Comparison of ENCODE assay signal across 18 cellular contexts in genomic region chr9:133221177-133221809, GRCh38. TPM values are rescaled to one million over a fixed set of nuclear protein-coding genes. Genes with fewer than 3 reads are reported as not detected.
A peak's percentile ranks its signal among the peaks of the same experiment; 100 is the strongest.
DNase-seq lines count a peak whose midpoint lies in the region; ATAC-seq, FAIRE-seq and TF ChIP-seq lines count a peak whose summit lies in the region.
"Had no signal": no experiment of that assay in that cellular context is flagged by ENCODE, and none has a peak within 500 bp of the region (broad histone marks: within the 10 kb centered on the region; RNA-seq: fewer than 3 reads in every experiment).

No MANE protein-coding gene starts in this region.

- H3K9me3 Mint-ChIP-seq in nephron progenitor cell: peaks cover 24% of the 10 kb centered on the region
- H3K9me3 Mint-ChIP-seq: GM23338 had no signal

- H4K20me1 ChIP-seq in GM12878 (ENCODE audit: control insufficient read depth, insufficient read depth): no peaks in the 10 kb centered on the region
- H4K20me1 ChIP-seq: BLaER1 treated with 17β-estradiol and CSF1 and Interleukin-3, amounts not matched to agents 10 nM and 100 nM had no signal

- no peaks in the 10 kb centered on the region for H3K79me2 ChIP-seq in GM12878 (ENCODE audit: control insufficient read depth, insufficient read depth, low read length)

- SMC1A ChIA-PET in GM12878 (lab: Charles Lee; ENCODE audit: uncharacterized antibody, unreplicated experiment): no interaction called here

- peaks cover 20% of the 10 kb centered on the region for H3K4me1 Mint-ChIP-seq in nephron progenitor cell
- H3K4me1 Mint-ChIP-seq: CD4-positive, CD25-positive, alpha-beta regulatory T cell had no signal

- intact Hi-C loops in cardiac septum (cut with DNase I): no loop called here
- intact Hi-C loops in right cardiac atrium (cut with DNase I): no loop called here
- intact Hi-C loops in GM12878 (cut with micrococcal nuclease; ENCODE audit: unreplicated experiment): no loop called here
- intact Hi-C loops in sigmoid colon (cut with DNase I): no loop called here

- H3K36me3 ChIP-seq in GM12878 (ENCODE audit: control insufficient read depth in 2 of 2, insufficient read depth in 2 of 2, low read length in 1 of 2) (no peaks in the 10 kb centered on the region), sigmoid colon (no peaks in the 10 kb centered on the region)
- H3K36me3 ChIP-seq: BLaER1 treated with 17β-estradiol and CSF1 and Interleukin-3, amounts not matched to agents 10 nM and 100 nM had no signal

- no peaks in the 10 kb centered on the region for H3K36me3 Mint-ChIP-seq in nephron progenitor cell (ENCODE audit: low read depth)
- H3K36me3 Mint-ChIP-seq: CD4-positive, CD25-positive, alpha-beta regulatory T cell; IgD-negative memory B cell had no signal

- no peak overlapping the region for H3K9ac ChIP-seq in GM12878 (ENCODE audit: control insufficient read depth, insufficient read depth, low read length)
- H3K9ac ChIP-seq: BLaER1 treated with 17β-estradiol and CSF1 and Interleukin-3, amounts not matched to agents 10 nM and 100 nM had no signal

- H3K4me1 ChIP-seq in right cardiac atrium (ENCODE audit: control insufficient read depth, insufficient read depth, low read length) (no peaks in the 10 kb centered on the region), GM12878 (ENCODE audit: control insufficient read depth, insufficient read depth, low read length) (no peaks in the 10 kb centered on the region), sigmoid colon (no peaks in the 10 kb centered on the region)

- H2AFZ ChIP-seq in GM12878 (ENCODE audit: control insufficient read depth, low read depth, low read length): no peak overlapping the region
- H2AFZ ChIP-seq: GM23338 had no signal

- no peak overlapping the region for H3K27ac Mint-ChIP-seq in nephron progenitor cell
- H3K27ac Mint-ChIP-seq: CD4-positive, CD25-positive, alpha-beta regulatory T cell; GM23338; H9; IgD-negative memory B cell had no signal

- peak; percentile 33 for DNase-seq in cardiac septum (ENCODE audit: low spot score)
- DNase-seq in right cardiac atrium: no peak
- no peak for DNase-seq in GM12878 (ENCODE audit: low read depth, low spot score)
- DNase-seq in sigmoid colon: peak; percentile 27
- peak; percentile 15 for DNase-seq in ureter (ENCODE audit: low spot score)
- DNase-seq in nephron progenitor cell: no peak
- no peak for DNase-seq in cerebellar cortex (ENCODE audit: low spot score)
- DNase-seq: ACHN; CD4-positive, CD25-positive, alpha-beta regulatory T cell; DMS 273 treated with DMSO at 0.1 percent for 48 hours; H9 had no signal

- RAD21 ChIA-PET in GM12878 (lab: Charles Lee; ENCODE audit: unreplicated experiment): no interaction called here

- H3K27me3 ChIP-seq in right cardiac atrium (ENCODE audit: control insufficient read depth, insufficient read depth) (no peaks in the 10 kb centered on the region), GM12878 (replicated peaks in 1 of 2; ENCODE audit: control insufficient read depth in 2 of 2, insufficient read depth in 2 of 2, low read length in 1 of 2) (no peaks in the 10 kb centered on the region; a peak in 1 of 4 replicates), sigmoid colon (peaks cover 0 to 24% (median 0%) of the 10 kb centered on the region in 3 donors)

- FAIRE-seq in GM12878 (lab: Jason Lieb, UNC): peak; percentile 93

- no peak for TF ChIP-seq EP300 in GM12878 (IDR thresholded peaks at IDR 0.05; ENCODE audit: borderline replicate concordance in 1 of 2, control insufficient read depth in 1 of 2, low read depth in 2 of 2, low read length in 2 of 2)
- no peak for TF ChIP-seq EP300 in sigmoid colon (IDR thresholded peaks at IDR 0.05)

- TF ChIP-seq CTCF in GM12878 (IDR thresholded peaks at IDR 0.05 in 2 of 3, conservative IDR thresholded peaks at IDR 0.05 in 1 of 3; ENCODE audit: control insufficient read depth in 2 of 3, extremely low read depth in 1 of 3, insufficient read depth in 1 of 3, low read depth in 3 of 3, low read length in 3 of 3) (no peak), sigmoid colon (IDR thresholded peaks at IDR 0.05) (no peak), nephron progenitor cell (IDR thresholded peaks at IDR 0.05) (no peak)

- CTCF ChIA-PET in GM12878 (lab: Yijun Ruan, JAX): no interaction called here

- ATAC-seq in right cardiac atrium (no peak), GM12878 (no peak), SK-N-SH treated with all-trans-retinoic acid at 6 μM for 48 hours (no peak)
- ATAC-seq: GM23338 had no signal

- H3K4me3 ChIP-seq in right cardiac atrium (ENCODE audit: low read length) (no peak overlapping the region), GM12878 (no peak overlapping the region), sigmoid colon (no peak overlapping the region)
- H3K4me3 ChIP-seq: BLaER1 treated with 17β-estradiol and CSF1 and Interleukin-3, amounts not matched to agents 10 nM and 100 nM; GM23338 had no signal

- H3K4me3 Mint-ChIP-seq in nephron progenitor cell: no peak overlapping the region
- H3K4me3 Mint-ChIP-seq: CD4-positive, CD25-positive, alpha-beta regulatory T cell; GM23338; H9 had no signal

- H3K27ac ChIP-seq in right cardiac atrium (ENCODE audit: low read length) (no peak overlapping the region), GM12878 (ENCODE audit: control insufficient read depth, insufficient read depth) (no peak overlapping the region), sigmoid colon (no peak overlapping the region)
- H3K27ac ChIP-seq: BLaER1 treated with 17β-estradiol and CSF1 and Interleukin-3, amounts not matched to agents 10 nM and 100 nM had no signal

- H3K4me2 ChIP-seq in GM12878 (ENCODE audit: control insufficient read depth, insufficient read depth): no peak overlapping the region
- H3K4me2 ChIP-seq: GM23338 had no signal

- peaks cover 60% of the 10 kb centered on the region for H3K27me3 Mint-ChIP-seq in nephron progenitor cell (ENCODE audit: low read depth, poor library complexity)

- TF ChIP-seq POLR2A in GM12878 (IDR thresholded peaks at IDR 0.05; ENCODE audit: low read depth, low read length) (no peak), sigmoid colon (IDR thresholded peaks at IDR 0.05) (no peak)

- BruUV-seq in GM12878 (replicated peaks; lab: Mats Ljungman, UMichigan): no TSS peak

- no peak for TF ChIP-seq RAD21 in GM12878 (IDR thresholded peaks at IDR 0.05; ENCODE audit: insufficient read depth, low read depth, low read length)

- in situ Hi-C loops in GM12878 (cut with MboI): no loop called here

- WGBS in right cardiac atrium: 76% methylated on average over 12 of the region's 12 CpGs
- 36% methylated on average over 12 of the region's 12 CpGs for WGBS in GM12878 (ENCODE audit: insufficient coverage, insufficient replicate concordance, low lambda C conversion rate, missing lambda C conversion rate)
- WGBS in sigmoid colon, 2 donors: 79 to 80% methylated on average over 12 of the region's 12 CpGs

- H3K9me3 ChIP-seq in right cardiac atrium (ENCODE audit: control insufficient read depth, low read length) (no peaks in the 10 kb centered on the region), GM12878 (replicated peaks; ENCODE audit: control insufficient read depth, insufficient read depth, low read length) (no peaks in the 10 kb centered on the region), sigmoid colon (no peaks in the 10 kb centered on the region)
- H3K9me3 ChIP-seq: BLaER1 treated with 17β-estradiol and CSF1 and Interleukin-3, amounts not matched to agents 10 nM and 100 nM had no signal

- POLR2A ChIA-PET in GM12878 (lab: Charles Lee): no interaction called here

RNA-seq across cellular contexts. Expression of gene OBP2B, which starts 12.2 kb away (rescaled TPM):
- total RNA-seq in cardiac septum: not detected
- total RNA-seq in right cardiac atrium: not detected
- polyA plus RNA-seq in right cardiac atrium: not detected
- total RNA-seq in GM12878 (2013; cell fraction: nucleolus; rRNA removed): not detected in 2 replicates
- not detected in 2 replicates for total RNA-seq in GM12878 (2014; rRNA removed)
- not detected in 2 replicates for total RNA-seq in GM12878 (2014; rRNA removed; fragmentation: Illumina TruSeq; extraction: Trizol)
- total RNA-seq in GM12878 (2021): not detected in 2 replicates
- polyA plus RNA-seq in GM12878 (2011; ENCODE audit: low read depth): not detected
- polyA plus RNA-seq in GM12878 (2011; rRNA removed): not detected in 2 replicates
- polyA plus RNA-seq in GM12878 (2011; cell fraction: cytosol; rRNA removed): not detected in 2 replicates
- polyA plus RNA-seq in GM12878 (2011; cell fraction: nucleus; rRNA removed): not detected in 2 replicates
- polyA plus RNA-seq in GM12878 (2012): not detected in 2 replicates
- not detected in 2 replicates for polyA plus RNA-seq in GM12878 (2014; fragmentation: Illumina TruSeq; extraction: Trizol)
- not detected for polyA plus RNA-seq in GM12878 (2014; fragmentation: Nextera tagmentation; extraction: Ambion mirVana)
- polyA plus RNA-seq in GM12878 (2014; rRNA removed): not detected in 2 replicates
- polyA plus RNA-seq in GM12878 (2016; fragmentation: Nextera tagmentation; extraction: Ambion mirVana): not detected
- not detected in 2 replicates for polyA minus RNA-seq in GM12878 (2011; rRNA and poly(A)+ RNA removed)
- not detected in 2 replicates for polyA minus RNA-seq in GM12878 (2011; cell fraction: cytosol; rRNA and poly(A)+ RNA removed)
- polyA minus RNA-seq in GM12878 (2011; cell fraction: nucleus; rRNA and poly(A)+ RNA removed): not detected in 2 replicates
- not detected for total RNA-seq in sigmoid colon
- not detected for polyA plus RNA-seq in sigmoid colon
- not detected for total RNA-seq in ureter
- total RNA-seq: A172; CD4-positive, CD25-positive, alpha-beta regulatory T cell; G401; GM23338; H9; HT1080 had no signal
- polyA plus RNA-seq: CD4-positive, CD25-positive, alpha-beta regulatory T cell; GM23338; IgD-negative memory B cell had no signal

RNA-seq across cellular contexts. Expression of gene ABO, which starts 53.7 kb away (rescaled TPM):
- total RNA-seq in cardiac septum (2.0 TPM), right cardiac atrium (1 to 10 TPM in 3 of 4 donors, under 1 TPM in 1; 0.66 to 2.0 (median 1.6) TPM), GM12878 (2014; rRNA removed) (not detected in 2 replicates), GM12878 (2014; rRNA removed; fragmentation: Illumina TruSeq; extraction: Trizol) (not detected in 2 replicates), GM12878 (2021) (not detected in 2 replicates), sigmoid colon (1 to 10 TPM in 2 of 4 donors, under 1 TPM in 2; 0.36 to 1.5 (median 1.0) TPM), ureter (25.4 TPM)
- polyA plus RNA-seq in right cardiac atrium (1.0 TPM), GM12878 (2011; rRNA removed) (not detected in 2 replicates), GM12878 (2014; fragmentation: Illumina TruSeq; extraction: Trizol) (not detected in 2 replicates), GM12878 (2014; fragmentation: Nextera tagmentation; extraction: Ambion mirVana) (not detected), GM12878 (2014; rRNA removed) (not detected in 2 replicates), GM12878 (2016; fragmentation: Nextera tagmentation; extraction: Ambion mirVana) (under 1 TPM in 1 of 2 experiments, not detected in 1; 0.10 TPM), sigmoid colon (10 to 100 TPM; 15.0 to 27.3 (median 24.5) TPM)
- not detected in 2 replicates for total RNA-seq in GM12878 (2013; cell fraction: nucleolus; rRNA removed)
- not detected for polyA plus RNA-seq in GM12878 (2011; ENCODE audit: low read depth)
- not detected in 2 replicates for polyA plus RNA-seq in GM12878 (2011; cell fraction: cytosol; rRNA removed)
- polyA plus RNA-seq in GM12878 (2011; cell fraction: nucleus; rRNA removed): not detected in 2 replicates
- 0.07 TPM in 1 of 2 replicates, not detected in the other for polyA plus RNA-seq in GM12878 (2012)
- not detected in 2 replicates for polyA minus RNA-seq in GM12878 (2011; rRNA and poly(A)+ RNA removed)
- polyA minus RNA-seq in GM12878 (2011; cell fraction: cytosol; rRNA and poly(A)+ RNA removed): not detected in 2 replicates
- not detected in 2 replicates for polyA minus RNA-seq in GM12878 (2011; cell fraction: nucleus; rRNA and poly(A)+ RNA removed)
- total RNA-seq: A172, G401, HT1080 had no signal
- polyA plus RNA-seq: CD4-positive, CD25-positive, alpha-beta regulatory T cell; IgD-negative memory B cell had no signal

RNA-seq across cellular contexts. Expression of gene GBGT1, which starts 57.6 kb away (rescaled TPM):
- total RNA-seq in cardiac septum (4.6 TPM), right cardiac atrium (10 to 100 TPM in 3 of 4 donors, 1 to 10 TPM in 1; 9.6 to 12.8 (median 11.3) TPM), GM12878 (2014; rRNA removed) (0.68 and 1.5 TPM in 2 replicates), GM12878 (2014; rRNA removed; fragmentation: Illumina TruSeq; extraction: Trizol) (0.45 and 0.74 TPM in 2 replicates), GM12878 (2021) (1.3 and 1.4 TPM in 2 replicates), sigmoid colon (10 to 100 TPM in 3 of 4 donors, 1 to 10 TPM in 1; 8.9 to 31.1 (median 19.2) TPM), ureter (17.2 TPM)
- polyA plus RNA-seq in right cardiac atrium (7.4 TPM), GM12878 (2011; rRNA removed) (0.59 and 1.8 TPM in 2 replicates), GM12878 (2014; fragmentation: Illumina TruSeq; extraction: Trizol) (0.33 and 0.53 TPM in 2 replicates), GM12878 (2014; fragmentation: Nextera tagmentation; extraction: Ambion mirVana) (under 1 TPM; 0.08 to 0.11 TPM), GM12878 (2014; rRNA removed) (1.4 and 1.9 TPM in 2 replicates), GM12878 (2016; fragmentation: Nextera tagmentation; extraction: Ambion mirVana) (under 1 TPM; 0.12 to 0.28 TPM), sigmoid colon (1 to 10 TPM; 4.2 to 9.9 (median 5.4) TPM)
- total RNA-seq in GM12878 (2013; cell fraction: nucleolus; rRNA removed): 19.1 and 27.5 TPM in 2 replicates
- polyA plus RNA-seq in GM12878 (2011; ENCODE audit: low read depth): 0.30 TPM
- 1.8 and 2.2 TPM in 2 replicates for polyA plus RNA-seq in GM12878 (2011; cell fraction: cytosol; rRNA removed)
- 5.1 and 5.4 TPM in 2 replicates for polyA plus RNA-seq in GM12878 (2011; cell fraction: nucleus; rRNA removed)
- 1.1 and 1.6 TPM in 2 replicates for polyA plus RNA-seq in GM12878 (2012)
- polyA minus RNA-seq in GM12878 (2011; rRNA and poly(A)+ RNA removed): 3.3 and 4.6 TPM in 2 replicates
- 1.5 and 2.1 TPM in 2 replicates for polyA minus RNA-seq in GM12878 (2011; cell fraction: cytosol; rRNA and poly(A)+ RNA removed)
- 4.8 and 6.5 TPM in 2 replicates for polyA minus RNA-seq in GM12878 (2011; cell fraction: nucleus; rRNA and poly(A)+ RNA removed)
- total RNA-seq: G401 had no signal

Comparison
In these comparisons a context has a peak if more than half of its experiments do, and no peak if none do; other contexts are left out.
1. DNase-seq: peak in cardiac septum (single experiment), sigmoid colon (single experiment) and ureter (single experiment); none in right cardiac atrium (0 of 3), GM12878 (single experiment), nephron progenitor cell (single experiment) and cerebellar cortex (single experiment).